23 cellular contexts compared by ENCODE assay signal in the genomic region with DNA sequence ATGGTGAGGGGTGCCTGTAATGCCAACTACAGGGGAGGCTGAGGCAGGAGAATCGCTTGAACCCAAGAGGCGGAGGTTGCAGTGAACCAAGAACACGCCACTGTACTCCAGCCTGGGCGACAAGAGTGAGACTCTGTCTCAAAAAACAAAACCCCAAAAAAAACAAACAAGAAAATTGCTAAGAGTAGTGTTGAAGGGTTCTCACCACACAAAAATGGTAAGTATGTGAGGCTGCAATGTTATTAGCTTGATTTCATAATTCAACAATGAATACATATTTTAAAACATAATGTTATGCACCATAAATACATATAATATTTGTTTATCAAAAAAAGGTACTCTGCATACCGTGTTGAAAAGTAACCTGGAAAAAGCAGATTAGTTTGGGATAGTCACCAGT. TPM values are rescaled to one million over a fixed set of nuclear protein-coding genes. Genes with fewer than 3 reads are reported as not detected.
DNase-seq lines count a peak whose midpoint lies in the region; ATAC-seq, FAIRE-seq and TF ChIP-seq lines count a peak whose summit lies in the region.
"Had no signal": no experiment of that assay in that cellular context is flagged by ENCODE, and none has a peak within 500 bp of the region (broad histone marks: within the 10 kb centered on the region; RNA-seq: fewer than 3 reads in every experiment).

No MANE protein-coding gene starts in this region.

- peaks cover 28% of the 10 kb centered on the region for H3K4me1 Mint-ChIP-seq in activated CD4-positive, alpha-beta T cell treated with anti-CD3 and anti-CD28 coated beads, Interleukin-2, amount 10 ng/mL, durations not matched to agents 7 days and 5 days
- H3K4me1 Mint-ChIP-seq in activated CD4-positive, alpha-beta T cell treated with anti-CD3 and anti-CD28 coated beads for 36 hours, result peaks cover 15% of the 10 kb centered on the region
- H3K4me1 Mint-ChIP-seq: GM23338 had no signal

- TF ChIP-seq CTCF in fibroblast of pulmonary artery (IDR thresholded peaks at IDR 0.05; ENCODE audit: low read length, missing control alignments), result no peak
- no peak for TF ChIP-seq CTCF in vagina (IDR thresholded peaks at IDR 0.05)

- H3K27ac Mint-ChIP-seq in activated CD4-positive, alpha-beta T cell treated with anti-CD3 and anti-CD28 coated beads, Interleukin-2, amount 10 ng/mL, durations not matched to agents 7 days and 5 days, result peak overlapping the region; percentile 31
- H3K27ac Mint-ChIP-seq in activated CD4-positive, alpha-beta T cell treated with anti-CD3 and anti-CD28 coated beads for 36 hours, result no peak overlapping the region
- H3K27ac Mint-ChIP-seq: GM23338 had no signal

- POLR2A ChIA-PET in activated CD4-positive, alpha-beta T cell treated with anti-CD3 and anti-CD28 coated beads, Interleukin-2, amount 10 ng/mL, durations not matched to agents 7 days and 5 days (lab: Charles Lee), result interaction anchor here (0.5 kb wide), 1 partner anchor 130 kb away, joined by 3 read pairs; no protein-coding TSS in a partner anchor
- POLR2A ChIA-PET in activated CD4-positive, alpha-beta T cell treated with anti-CD3 and anti-CD28 coated beads for 36 hours (lab: Charles Lee), result no interaction called here

- FAIRE-seq in urothelium cell line (lab: Jason Lieb, UNC), result peak; percentile 40
- FAIRE-seq: GM12891 had no signal

- CTCF ChIA-PET in activated CD4-positive, alpha-beta T cell treated with anti-CD3 and anti-CD28 coated beads, Interleukin-2, amount 10 ng/mL, durations not matched to agents 7 days and 5 days (lab: Charles Lee), result interaction anchor here (0.7 to 2.4 kb wide), 5 partner anchors 14 to 186 kb away, joined by 3 to 8 read pairs (median 3); no protein-coding TSS in a partner anchor
- CTCF ChIA-PET in activated CD4-positive, alpha-beta T cell treated with anti-CD3 and anti-CD28 coated beads for 36 hours (lab: Charles Lee), result interaction anchor here (0.6 to 2.0 kb wide), 7 partner anchors 87 to 1717 kb away, joined by 3 to 8 read pairs (median 4); no protein-coding TSS in a partner anchor

- no peak overlapping the region for H3K4me3 Mint-ChIP-seq in activated CD4-positive, alpha-beta T cell treated with anti-CD3 and anti-CD28 coated beads, Interleukin-2, amount 10 ng/mL, durations not matched to agents 7 days and 5 days
- no peak overlapping the region for H3K4me3 Mint-ChIP-seq in activated CD4-positive, alpha-beta T cell treated with anti-CD3 and anti-CD28 coated beads for 36 hours
- H3K4me3 Mint-ChIP-seq: GM23338 had no signal

- H3K4me1 ChIP-seq in adipocyte (ENCODE audit: control insufficient read depth, insufficient read depth, low read length), result peaks cover 17% of the 10 kb centered on the region
- no peaks in the 10 kb centered on the region for H3K4me1 ChIP-seq in vagina

- H3K9me3 ChIP-seq in adipocyte (ENCODE audit: control insufficient read depth, low read length), result no peaks in the 10 kb centered on the region
- no peaks in the 10 kb centered on the region for H3K9me3 ChIP-seq in vagina

- no peak overlapping the region for H3K4me3 ChIP-seq in adipocyte (ENCODE audit: low read length)
- no peak overlapping the region for H3K4me3 ChIP-seq in fibroblast of pulmonary artery (replicated peaks; ENCODE audit: low read depth, low read length)
- H3K4me3 ChIP-seq in vagina, result no peak overlapping the region
- H3K4me3 ChIP-seq: GM23338 had no signal

- H3K36me3 ChIP-seq in adipocyte (ENCODE audit: control insufficient read depth, insufficient read depth, low read length, severe bottlenecking) (no peaks in the 10 kb centered on the region), vagina (no peaks in the 10 kb centered on the region)

- H3K27me3 Mint-ChIP-seq in activated CD4-positive, alpha-beta T cell treated with anti-CD3 and anti-CD28 coated beads, Interleukin-2, amount 10 ng/mL, durations not matched to agents 7 days and 5 days, result no peaks in the 10 kb centered on the region
- no peaks in the 10 kb centered on the region for H3K27me3 Mint-ChIP-seq in activated CD4-positive, alpha-beta T cell treated with anti-CD3 and anti-CD28 coated beads for 36 hours

- H3K9me3 Mint-ChIP-seq in activated CD4-positive, alpha-beta T cell treated with anti-CD3 and anti-CD28 coated beads, Interleukin-2, amount 10 ng/mL, durations not matched to agents 7 days and 5 days, result no peaks in the 10 kb centered on the region
- no peaks in the 10 kb centered on the region for H3K9me3 Mint-ChIP-seq in activated CD4-positive, alpha-beta T cell treated with anti-CD3 and anti-CD28 coated beads for 36 hours (ENCODE audit: low read depth)
- H3K9me3 Mint-ChIP-seq: CD4-positive, CD25-positive, alpha-beta regulatory T cell; GM23338 had no signal

- no peak overlapping the region for H3K9ac ChIP-seq in adipocyte (ENCODE audit: low read length)

- no peak for ATAC-seq in activated CD4-positive, alpha-beta T cell treated with anti-CD3 and anti-CD28 coated beads for 36 hours
- ATAC-seq: GM23338, HCT116, PC-3 had no signal

- TF ChIP-seq POLR2A in vagina (IDR thresholded peaks at IDR 0.05), result no peak

- H3K27ac ChIP-seq in vagina, result no peak overlapping the region
- H3K27ac ChIP-seq: 22Rv1 had no signal

- H3K27me3 ChIP-seq in adipocyte (replicated peaks; ENCODE audit: control insufficient read depth, insufficient read depth, low read length), result no peaks in the 10 kb centered on the region
- no peaks in the 10 kb centered on the region for H3K27me3 ChIP-seq in vagina

- intact Hi-C loops in activated CD4-positive, alpha-beta T cell treated with anti-CD3 and anti-CD28 coated beads for 36 hours (cut with DNase I, micrococcal nuclease), result no loop called here
- intact Hi-C loops in vagina (cut with DNase I), result no loop called here

- no peaks in the 10 kb centered on the region for H3K36me3 Mint-ChIP-seq in activated CD4-positive, alpha-beta T cell treated with anti-CD3 and anti-CD28 coated beads, Interleukin-2, amount 10 ng/mL, durations not matched to agents 7 days and 5 days (ENCODE audit: low read depth)
- H3K36me3 Mint-ChIP-seq in activated CD4-positive, alpha-beta T cell treated with anti-CD3 and anti-CD28 coated beads for 36 hours (ENCODE audit: low read depth), result no peaks in the 10 kb centered on the region
- H3K36me3 Mint-ChIP-seq: CD4-positive, CD25-positive, alpha-beta regulatory T cell had no signal

- DNase-seq in activated CD4-positive, alpha-beta T cell treated with anti-CD3 and anti-CD28 coated beads, Interleukin-2, amount 10 ng/mL, durations not matched to agents 7 days and 5 days, result no peak
- DNase-seq in activated CD4-positive, alpha-beta T cell treated with anti-CD3 and anti-CD28 coated beads for 36 hours, result no peak
- DNase-seq in adipocyte (ENCODE audit: low read depth), result peak; percentile 62
- peak; percentile 5 for DNase-seq in fibroblast of pulmonary artery (ENCODE audit: low read depth)
- no peak for DNase-seq in urothelium cell line (ENCODE audit: low spot score)
- no peak for DNase-seq in vagina (ENCODE audit: extremely low spot score in 2 of 2)
- DNase-seq in SK-N-DZ (ENCODE audit: low spot score), result no peak
- DNase-seq in central memory CD4-positive, alpha-beta T cell, result no peak
- DNase-seq: CD4-positive, CD25-positive, alpha-beta regulatory T cell; COR-L47; KBM-7; NCI-H1048; NCI-H1436; NCI-H1930; NCI-H226; NCI-H524; NCI-H82; PC-3; RPMI8226 had no signal

RNA-seq across cellular contexts. Expression of a gene that starts 45.8 kb away (rescaled TPM):
- total RNA-seq in activated CD4-positive, alpha-beta T cell treated with anti-CD3 and anti-CD28 coated beads, Interleukin-2, amount 10 ng/mL, durations not matched to agents 7 days and 5 days, result 100 to 1,000 TPM; 112 to 133 TPM
- 100 to 1,000 TPM; 113 to 118 TPM for total RNA-seq in activated CD4-positive, alpha-beta T cell treated with anti-CD3 and anti-CD28 coated beads for 36 hours
- 56.2 TPM for total RNA-seq in vagina
- polyA plus RNA-seq in SK-N-DZ (2014; cell fraction: cytosol; rRNA removed), result 108 and 142 TPM in 2 replicates
- polyA plus RNA-seq in SK-N-DZ (2014; cell fraction: nucleus; rRNA removed), result 101 and 113 TPM in 2 replicates

RNA-seq across cellular contexts. Expression of a gene that starts 46.1 kb away (rescaled TPM):
- total RNA-seq in activated CD4-positive, alpha-beta T cell treated with anti-CD3 and anti-CD28 coated beads, Interleukin-2, amount 10 ng/mL, durations not matched to agents 7 days and 5 days, result 10 to 100 TPM; 16.2 to 19.2 TPM
- 10 to 100 TPM; 12.5 to 13.9 TPM for total RNA-seq in activated CD4-positive, alpha-beta T cell treated with anti-CD3 and anti-CD28 coated beads for 36 hours
- 8.6 TPM for total RNA-seq in vagina
- 27.8 and 32.1 TPM in 2 replicates for polyA plus RNA-seq in SK-N-DZ (2014; cell fraction: cytosol; rRNA removed)
- polyA plus RNA-seq in SK-N-DZ (2014; cell fraction: nucleus; rRNA removed), result 39.9 and 40.3 TPM in 2 replicates

Comparison
In these comparisons a context has a peak if more than half of its experiments do, and no peak if none do; other contexts are left out.
1. DNase-seq: peak in adipocyte (single experiment) and fibroblast of pulmonary artery (single experiment); none in activated CD4-positive, alpha-beta T cell treated with anti-CD3 and anti-CD28 coated beads, Interleukin-2, amount 10 ng/mL, durations not matched to agents 7 days and 5 days (single experiment), activated CD4-positive, alpha-beta T cell treated with anti-CD3 and anti-CD28 coated beads for 36 hours (single experiment), urothelium cell line (single experiment), vagina (0 of 2), SK-N-DZ (single experiment) and central memory CD4-positive, alpha-beta T cell (single experiment).